Comparison of ENCODE assay signal across 2 cellular contexts in genomic region chr6:157774153-157775135, GRCh38.
TF ChIP-seq lines count a peak whose summit lies in the region.

No MANE protein-coding gene starts in this region.

TF ChIP-seq in SK-N-SH, 30 proteins besides CTCF, POLR2A, EP300 and RAD21 (continued from another document):
- TF ChIP-seq, protein P1, sequence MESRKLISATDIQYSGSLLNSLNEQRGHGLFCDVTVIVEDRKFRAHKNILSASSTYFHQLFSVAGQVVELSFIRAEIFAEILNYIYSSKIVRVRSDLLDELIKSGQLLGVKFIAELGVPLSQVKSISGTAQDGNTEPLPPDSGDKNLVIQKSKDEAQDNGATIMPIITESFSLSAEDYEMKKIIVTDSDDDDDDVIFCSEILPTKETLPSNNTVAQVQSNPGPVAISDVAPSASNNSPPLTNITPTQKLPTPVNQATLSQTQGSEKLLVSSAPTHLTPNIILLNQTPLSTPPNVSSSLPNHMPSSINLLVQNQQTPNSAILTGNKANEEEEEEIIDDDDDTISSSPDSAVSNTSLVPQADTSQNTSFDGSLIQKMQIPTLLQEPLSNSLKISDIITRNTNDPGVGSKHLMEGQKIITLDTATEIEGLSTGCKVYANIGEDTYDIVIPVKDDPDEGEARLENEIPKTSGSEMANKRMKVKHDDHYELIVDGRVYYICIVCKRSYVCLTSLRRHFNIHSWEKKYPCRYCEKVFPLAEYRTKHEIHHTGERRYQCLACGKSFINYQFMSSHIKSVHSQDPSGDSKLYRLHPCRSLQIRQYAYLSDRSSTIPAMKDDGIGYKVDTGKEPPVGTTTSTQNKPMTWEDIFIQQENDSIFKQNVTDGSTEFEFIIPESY (IDR thresholded peaks at IDR 0.05; ENCODE audit: borderline replicate concordance, low read depth), result no peak
- TF ChIP-seq GABPA (IDR thresholded peaks at IDR 0.05; ENCODE audit: low read depth), result no peak
TF ChIP-seq in SK-N-SH: peak in this region for 0.

TF ChIP-seq in SK-N-SH treated with all-trans-retinoic acid at 6 μM for 48 hours, 23 proteins besides CTCF, POLR2A, EP300 and RAD21 (continued from another document):
- TF ChIP-seq ZNF8 (CRISPR knock-in tag; IDR thresholded peaks at IDR 0.05), result no peak
- no peak for TF ChIP-seq TOX (CRISPR knock-in tag; IDR thresholded peaks at IDR 0.05; ENCODE audit: borderline replicate concordance)
- no peak for TF ChIP-seq SNAI2 (CRISPR knock-in tag; IDR thresholded peaks at IDR 0.05)
- TF ChIP-seq ESRRG (CRISPR knock-in tag; IDR thresholded peaks at IDR 0.05), result no peak
- TF ChIP-seq ZC3H10 (CRISPR knock-in tag; IDR thresholded peaks at IDR 0.05), result no peak
- TF ChIP-seq CSRNP3 (CRISPR knock-in tag; IDR thresholded peaks at IDR 0.05), result no peak
TF ChIP-seq in SK-N-SH treated with all-trans-retinoic acid at 6 μM for 48 hours: peak in this region for 0.
